Comparison of ENCODE assay signal across 10 cellular contexts in the genomic region with DNA sequence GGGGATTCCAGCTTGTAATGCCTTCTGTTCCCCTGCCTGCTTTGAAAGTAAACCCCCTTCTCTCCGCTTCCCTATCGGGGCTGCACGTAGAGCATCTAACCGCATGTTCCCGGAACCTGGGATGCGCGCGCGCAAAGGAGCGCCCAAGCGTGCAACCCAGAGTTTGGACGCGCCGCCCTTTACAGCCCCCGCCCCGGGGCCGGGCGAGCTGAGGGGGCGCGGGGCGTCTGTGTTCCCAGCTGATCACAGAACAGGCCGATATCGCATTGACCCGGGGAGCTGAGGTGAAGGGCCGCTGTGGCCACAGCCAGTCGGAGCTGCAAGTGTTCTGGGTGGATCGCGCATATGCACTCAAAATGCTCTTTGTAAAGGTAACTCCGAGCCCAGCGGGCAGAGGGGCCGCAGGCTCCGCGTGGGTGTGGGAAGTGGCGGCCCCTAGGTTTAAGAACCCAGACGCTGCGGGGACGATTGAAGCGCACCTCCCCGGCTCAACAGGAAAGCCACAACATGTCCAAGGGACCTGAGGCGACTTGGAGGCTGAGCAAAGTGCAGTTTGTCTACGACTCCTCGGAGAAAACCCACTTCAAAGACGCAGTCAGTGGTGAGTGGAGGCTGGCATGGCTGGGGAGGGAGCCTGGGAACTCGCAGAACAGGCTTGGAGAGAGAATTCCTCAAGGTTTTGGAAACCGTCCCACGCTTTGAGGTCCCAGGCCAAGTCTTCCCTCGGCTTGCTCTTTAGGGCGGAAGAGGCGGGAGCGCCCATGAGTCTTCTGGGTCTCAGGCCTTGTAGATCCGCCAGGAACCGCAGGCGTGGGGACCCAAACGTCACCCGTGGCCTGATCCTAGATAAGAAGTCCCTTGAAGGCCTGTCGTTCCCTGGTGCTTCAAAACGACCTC. TPM values are rescaled to one million over a fixed set of nuclear protein-coding genes. Genes with fewer than 3 reads are reported as not detected.
DNase-seq lines count a peak whose midpoint lies in the region; ATAC-seq and TF ChIP-seq lines count a peak whose summit lies in the region.
"Had no signal": no experiment of that assay in that cellular context is flagged by ENCODE, and none has a peak within 500 bp of the region (broad histone marks: within the 10 kb centered on the region; RNA-seq: fewer than 3 reads in every experiment).

No MANE protein-coding gene starts in this region.

- H3K9me3 Mint-ChIP-seq in WTC11, result no peaks in the 10 kb centered on the region

- H3K4me3 ChIP-seq in suprapubic skin (peak overlapping the region; percentile 24), body of pancreas (no peak overlapping the region)

- CTCF ChIA-PET in WTC11 (lab: Charles Lee), result interaction anchor here (1.5 to 5.8 kb wide), 2 partner anchors 12 to 94 kb away, joined by 6 to 48 read pairs; no protein-coding TSS in a partner anchor

- intact Hi-C loops in body of pancreas (cut with DNase I), result no loop called here

- no peaks in the 10 kb centered on the region for H3K36me3 Mint-ChIP-seq in WTC11

- no peak overlapping the region for H3K27ac Mint-ChIP-seq in WTC11

- H3K4me1 ChIP-seq in suprapubic skin, result peaks cover 20% of the 10 kb centered on the region
- peaks cover 8% of the 10 kb centered on the region for H3K4me1 ChIP-seq in body of pancreas

- POLR2A ChIA-PET in WTC11 (lab: Charles Lee), result no interaction called here

- H3K27me3 ChIP-seq in suprapubic skin, result peaks cover 74% of the 10 kb centered on the region
- H3K27me3 ChIP-seq in body of pancreas, result no peaks in the 10 kb centered on the region

- TF ChIP-seq CTCF in WTC11 (IDR thresholded peaks at IDR 0.05) (no peak), suprapubic skin (IDR thresholded peaks at IDR 0.05) (no peak), body of pancreas (IDR thresholded peaks at IDR 0.05) (no peak)

- H3K4me1 Mint-ChIP-seq in WTC11, result peaks cover 64% of the 10 kb centered on the region

- DNase-seq in NCI-H748 (lab: John Stamatoyannopoulos, UW; ENCODE audit: unreplicated experiment), result peak; percentile 35
- no peak for DNase-seq in NCI-H748 treated with DMSO at 0.1 percent for 48 hours (lab: John Stamatoyannopoulos, UW)
- peak; percentile 64 for DNase-seq in WTC11 (ENCODE audit: low spot score)
- DNase-seq in iPS-NIHi7 (ENCODE audit: extremely low spot score), result peak; percentile 44
- DNase-seq in suprapubic skin (ENCODE audit: low spot score in 2 of 2), result no peak
- DNase-seq in DMS 273 treated with DMSO at 0.1 percent for 48 hours (lab: John Stamatoyannopoulos, UW), result no peak
- no peak for DNase-seq in body of pancreas
- DNase-seq: NCI-H345 had no signal

- H3K9me3 ChIP-seq in suprapubic skin, result no peaks in the 10 kb centered on the region
- H3K9me3 ChIP-seq in body of pancreas, result no peaks in the 10 kb centered on the region

- H3K27me3 Mint-ChIP-seq in WTC11 (ENCODE audit: low read depth), result peaks cover 100% of the 10 kb centered on the region

- no peak overlapping the region for H3K27ac ChIP-seq in suprapubic skin
- no peak overlapping the region for H3K27ac ChIP-seq in body of pancreas
- H3K27ac ChIP-seq: VCaP had no signal

- peak overlapping the region; percentile 79 for H3K4me3 Mint-ChIP-seq in WTC11

- H3K36me3 ChIP-seq in suprapubic skin (no peaks in the 10 kb centered on the region), body of pancreas (replicated peaks in 1 of 2; ENCODE audit: insufficient read depth in 1 of 2, low read depth in 2 of 2) (no peaks in the 10 kb centered on the region)

- ATAC-seq in WTC11 (peak; percentile 11), HG02938 (IDR thresholded peaks at IDR 0.05; ENCODE audit: unreplicated experiment) (no peak), body of pancreas (no peak)

- no peak for TF ChIP-seq EP300 in suprapubic skin (IDR thresholded peaks at IDR 0.05)

- no peak for TF ChIP-seq POLR2A in suprapubic skin (IDR thresholded peaks at IDR 0.05)
- TF ChIP-seq POLR2A in body of pancreas (IDR thresholded peaks at IDR 0.05), result no peak

- 2% methylated on average over 28 of the region's 57 CpGs for WGBS in suprapubic skin
- 6 to 7% methylated on average over 46 to 49 of the region's 57 CpGs for WGBS in body of pancreas, 2 donors

TF ChIP-seq in WTC11, 78 proteins besides CTCF, POLR2A, EP300 and RAD21:
- TF ChIP-seq, protein P1, sequence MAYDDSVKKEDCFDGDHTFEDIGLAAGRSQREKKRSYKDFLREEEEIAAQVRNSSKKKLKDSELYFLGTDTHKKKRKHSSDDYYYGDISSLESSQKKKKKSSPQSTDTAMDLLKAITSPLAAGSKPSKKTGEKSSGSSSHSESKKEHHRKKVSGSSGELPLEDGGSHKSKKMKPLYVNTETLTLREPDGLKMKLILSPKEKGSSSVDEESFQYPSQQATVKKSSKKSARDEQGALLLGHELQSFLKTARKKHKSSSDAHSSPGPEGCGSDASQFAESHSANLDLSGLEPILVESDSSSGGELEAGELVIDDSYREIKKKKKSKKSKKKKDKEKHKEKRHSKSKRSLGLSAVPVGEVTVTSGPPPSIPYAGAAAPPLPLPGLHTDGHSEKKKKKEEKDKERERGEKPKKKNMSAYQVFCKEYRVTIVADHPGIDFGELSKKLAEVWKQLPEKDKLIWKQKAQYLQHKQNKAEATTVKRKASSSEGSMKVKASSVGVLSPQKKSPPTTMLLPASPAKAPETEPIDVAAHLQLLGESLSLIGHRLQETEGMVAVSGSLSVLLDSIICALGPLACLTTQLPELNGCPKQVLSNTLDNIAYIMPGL (CRISPR knock-in tag; IDR thresholded peaks at IDR 0.05), result no peak
- TF ChIP-seq FOXK1 (CRISPR knock-in tag; IDR thresholded peaks at IDR 0.05), result 0 out of 2 replicates have a peak, but pooled peaks have one; percentile 22
- TF ChIP-seq ETV6 (CRISPR knock-in tag; IDR thresholded peaks at IDR 0.05), result peak; percentile 57; the same call in 1 of the 2 replicates
TF ChIP-seq in WTC11: peak in this region for 2.

RNA-seq across cellular contexts. Expression of a gene that starts 1.6 kb away (rescaled TPM):
- total RNA-seq in WTC11 (2021) (0.11 to 0.37 TPM (median 0.31 TPM) in 3 replicates), suprapubic skin (1 to 10 TPM in 1 of 4 donors, under 1 TPM in 1, not detected in 2; 0.36 to 1.8 TPM), body of pancreas (not detected)

Comparison
In these comparisons a context has a peak if more than half of its experiments do, and no peak if none do; other contexts are left out.
1. DNase-seq: peak in NCI-H748 (single experiment), WTC11 (single experiment) and iPS-NIHi7 (single experiment); none in NCI-H748 treated with DMSO at 0.1 percent for 48 hours (single experiment), suprapubic skin (0 of 2), DMS 273 treated with DMSO at 0.1 percent for 48 hours (single experiment) and body of pancreas (0 of 4).